ENCODE assay signal across 13 cellular contexts in genomic region chr17:78875738-78876597, GRCh38. TPM values are rescaled to one million over a fixed set of nuclear protein-coding genes. Genes with fewer than 3 reads are reported as not detected.
A peak's percentile ranks its signal among the peaks of the same experiment; 100 is the strongest.
DNase-seq lines count a peak whose midpoint lies in the region; ATAC-seq, FAIRE-seq and TF ChIP-seq lines count a peak whose summit lies in the region.
"Had no signal": no experiment of that assay in that cellular context is flagged by ENCODE, and none has a peak within 500 bp of the region (broad histone marks: within the 10 kb centered on the region; RNA-seq: fewer than 3 reads in every experiment).

No MANE protein-coding gene starts in this region.

- no peaks in the 10 kb centered on the region for H3K27me3 Mint-ChIP-seq in Caco-2 (ENCODE audit: insufficient read depth, unreplicated experiment)

- 52 to 62% methylated on average over 14 of the region's 14 CpGs for whole genome bisulfite sequencing in esophagus, 2 donors
- WGBS in psoas muscle, 3 donors = 55 to 75% (median 70%) methylated on average over 14 of the region's 14 CpGs

- no peaks in the 10 kb centered on the region for H3K9me3 Mint-ChIP-seq in Caco-2 (ENCODE audit: unreplicated experiment)

- CTCF ChIA-PET in Caco-2 (lab: Charles Lee) = interaction anchor here (0.8 to 1.1 kb wide), 2 partner anchors 90 to 96 kb away, joined by 3 to 8 read pairs; no protein-coding TSS in a partner anchor

- in situ Hi-C loops in GM13977 (cut with MboI; ENCODE audit: low pct_unique_long_range_greater_than_20kb, low sequenced_read_pairs, unreplicated experiment) = no loop called here

- H3K9me3 ChIP-seq in Caco-2 = no peaks in the 10 kb centered on the region
- no peaks in the 10 kb centered on the region for H3K9me3 ChIP-seq in esophagus (ENCODE audit: control insufficient read depth in 2 of 2, insufficient read depth in 1 of 2, low read depth in 1 of 2, low read length in 1 of 2)
- H3K9me3 ChIP-seq in psoas muscle = no peaks in the 10 kb centered on the region

- H3K4me1 Mint-ChIP-seq in Caco-2 (ENCODE audit: low read depth, unreplicated experiment) = peaks cover 6% of the 10 kb centered on the region

- no peaks in the 10 kb centered on the region; the same call in 1 of the 2 replicates for H3K36me3 ChIP-seq in Caco-2 (ENCODE audit: control insufficient read depth, insufficient read depth, low read length)
- no peaks in the 10 kb centered on the region for H3K36me3 ChIP-seq in esophagus (ENCODE audit: control insufficient read depth in 2 of 2, insufficient read depth in 2 of 2, low read length in 1 of 2)
- H3K36me3 ChIP-seq in psoas muscle (ENCODE audit: insufficient read depth in 1 of 2, low read depth in 1 of 2) = no peaks in the 10 kb centered on the region

- no TSS peak for BruUV-seq in Caco-2 (replicated peaks; lab: Mats Ljungman, UMichigan)

- TF ChIP-seq CTCF in Caco-2 (IDR thresholded peaks at IDR 0.05; ENCODE audit: insufficient read depth in 1 of 2, low read depth in 1 of 2, low read length in 1 of 2, severe bottlenecking in 1 of 2, unreplicated experiment in 1 of 2) (no peak), psoas muscle (IDR thresholded peaks at IDR 0.05) (no peak), GM13977 (IDR thresholded peaks at IDR 0.05; ENCODE audit: extremely low read depth, insufficient read depth, missing control alignments) (no peak)

- H3K4me1 ChIP-seq in Caco-2 (no peaks in the 10 kb centered on the region), esophagus (ENCODE audit: control insufficient read depth in 2 of 2, insufficient read depth in 2 of 2, low read length in 1 of 2) (peaks cover 2 to 16% of the 10 kb centered on the region in 2 donors), psoas muscle (peaks cover 37% of the 10 kb centered on the region)

- peaks cover 23% of the 10 kb centered on the region for H3K36me3 Mint-ChIP-seq in Caco-2 (ENCODE audit: insufficient read depth, unreplicated experiment)

- POLR2A ChIA-PET in Caco-2 (lab: Charles Lee) = no interaction called here

- FAIRE-seq in RCC 7860 (lab: Jason Lieb, UNC) = peak; percentile 50

- H3K27ac ChIP-seq in esophagus (ENCODE audit: low read depth in 2 of 2, low read length in 1 of 2) = peak overlapping the region; percentile 29 to 73
- peak overlapping the region; percentile 30 for H3K27ac ChIP-seq in psoas muscle

- H3K4me3 ChIP-seq in Caco-2 (ENCODE audit: low read depth, low read length) = no peak overlapping the region
- no peak overlapping the region for H3K4me3 ChIP-seq in esophagus (ENCODE audit: low read depth in 1 of 2, low read length in 2 of 2)
- no peak overlapping the region for H3K4me3 ChIP-seq in psoas muscle

- DNase-seq in Caco-2 (no peak), RCC 7860 (ENCODE audit: low spot score) (peak; percentile 48), psoas muscle (no peak), DMS53 (lab: John Stamatoyannopoulos, UW) (no peak), GM13977 (ENCODE audit: low spot score) (no peak)
- DNase-seq: activated CD4-positive, alpha-beta T cell treated with anti-CD3 and anti-CD28 coated beads for 4 hours; cerebellar nuclear complex; DMS79; kidney glomerular epithelial cell; NCI-H526 treated with DMSO at 0.1 percent for 48 hours had no signal

- no peaks in the 10 kb centered on the region for H3K27me3 ChIP-seq in Caco-2 (replicated peaks; ENCODE audit: control insufficient read depth, insufficient read depth, low read length)
- no peaks in the 10 kb centered on the region for H3K27me3 ChIP-seq in esophagus (ENCODE audit: control insufficient read depth in 1 of 2, insufficient read depth in 2 of 2, low read length in 2 of 2)
- no peaks in the 10 kb centered on the region for H3K27me3 ChIP-seq in psoas muscle (ENCODE audit: insufficient read depth in 3 of 3, low read length in 2 of 3)

- H3K4me3 Mint-ChIP-seq in Caco-2 (ENCODE audit: unreplicated experiment) = no peak overlapping the region

- intact Hi-C loops in Caco-2 (cut with micrococcal nuclease; ENCODE audit: unreplicated experiment) = no loop called here
- intact Hi-C loops in psoas muscle (cut with DNase I) = loop anchor here in 1 of 2 donors (5.0 kb wide), 1 partner anchor 56 kb away; no protein-coding TSS in a partner anchor

- ATAC-seq in psoas muscle (no peak), HG03460 (IDR thresholded peaks at IDR 0.05; ENCODE audit: unreplicated experiment) (no peak), HG03439 (IDR thresholded peaks at IDR 0.05; ENCODE audit: unreplicated experiment) (no peak)

- peak overlapping the region; percentile 10 for H3K27ac Mint-ChIP-seq in Caco-2 (ENCODE audit: unreplicated experiment)

RNA-seq across cellular contexts. Expression of gene CEP295NL, which starts 27.0 kb away (rescaled TPM):
- total RNA-seq in Caco-2 (2022) = 1.7 and 2.0 TPM in 2 replicates
- 1 to 10 TPM in 1 of 2 donors, under 1 TPM in 1; 0.25 to 3.5 TPM for polyA plus RNA-seq in esophagus
- total RNA-seq in psoas muscle = under 1 TPM; 0.19 to 0.52 (median 0.43) TPM
- under 1 TPM in 1 of 3 donors, not detected in 2; 0.04 TPM for polyA plus RNA-seq in psoas muscle

RNA-seq across cellular contexts. Expression of gene USP36, which starts 35.4 kb away (rescaled TPM):
- total RNA-seq in Caco-2 (2022) = 103 and 108 TPM in 2 replicates
- polyA plus RNA-seq in esophagus = 10 to 100 TPM; 17.0 to 17.6 TPM
- 10 to 100 TPM; 24.2 to 40.5 (median 28.8) TPM for total RNA-seq in psoas muscle
- 10 to 100 TPM; 14.0 to 23.7 (median 20.6) TPM for polyA plus RNA-seq in psoas muscle

RNA-seq across cellular contexts. Expression of gene TIMP2, which starts 49.2 kb away (rescaled TPM):
- total RNA-seq in Caco-2 (2022) (63.8 and 70.1 TPM in 2 replicates), psoas muscle (10 to 100 TPM; 18.5 to 53.6 (median 25.2) TPM)
- polyA plus RNA-seq in esophagus (10 to 100 TPM; 30.6 to 39.5 TPM), psoas muscle (10 to 100 TPM; 10.3 to 12.7 (median 10.6) TPM)
